Comparison of ENCODE assay signal across 14 cellular contexts in the genomic region with DNA sequence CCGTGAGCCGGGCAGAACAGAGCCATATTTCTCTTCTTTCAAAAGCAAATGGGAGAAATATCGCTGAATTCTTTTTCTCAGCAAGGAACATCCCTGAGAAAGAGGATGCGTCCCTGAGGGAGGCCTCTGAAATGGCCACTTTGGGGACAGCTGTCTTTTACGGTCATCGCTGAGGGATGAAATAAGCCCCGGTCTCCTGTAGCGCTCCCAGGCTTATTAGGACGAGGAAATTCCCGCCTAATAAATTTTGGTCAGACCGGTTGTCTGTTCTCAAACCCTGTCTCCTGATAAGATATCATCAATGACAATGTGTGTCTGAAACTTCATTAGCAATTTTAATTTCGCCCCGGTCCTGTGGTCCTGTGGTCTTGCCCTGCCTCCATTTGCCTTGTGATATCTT. TPM values are rescaled to one million over a fixed set of nuclear protein-coding genes. Genes with fewer than 3 reads are reported as not detected.
"Had no signal": no experiment of that assay in that cellular context is flagged by ENCODE, and none has a peak within 500 bp of the region (broad histone marks: within the 10 kb centered on the region; RNA-seq: fewer than 3 reads in every experiment).

No MANE protein-coding gene starts in this region.

RNA-seq across cellular contexts. Expression of gene GAST, which starts 26.4 kb away (rescaled TPM):
- total RNA-seq: subcutaneous adipose tissue, suprapubic skin, temporal lobe, testis, thoracic aorta, thyroid gland, tibial nerve, transverse colon, upper lobe of left lung, upper lobe of right lung, ureter, urinary bladder, uterus, vagina had no signal
- polyA plus RNA-seq: urinary bladder had no signal

RNA-seq across cellular contexts. Expression of gene HAP1, which starts 48.7 kb away (rescaled TPM):
- total RNA-seq: subcutaneous adipose tissue, urinary bladder had no signal
